ENCODE assay signal across 8 cellular contexts in the genomic region with DNA sequence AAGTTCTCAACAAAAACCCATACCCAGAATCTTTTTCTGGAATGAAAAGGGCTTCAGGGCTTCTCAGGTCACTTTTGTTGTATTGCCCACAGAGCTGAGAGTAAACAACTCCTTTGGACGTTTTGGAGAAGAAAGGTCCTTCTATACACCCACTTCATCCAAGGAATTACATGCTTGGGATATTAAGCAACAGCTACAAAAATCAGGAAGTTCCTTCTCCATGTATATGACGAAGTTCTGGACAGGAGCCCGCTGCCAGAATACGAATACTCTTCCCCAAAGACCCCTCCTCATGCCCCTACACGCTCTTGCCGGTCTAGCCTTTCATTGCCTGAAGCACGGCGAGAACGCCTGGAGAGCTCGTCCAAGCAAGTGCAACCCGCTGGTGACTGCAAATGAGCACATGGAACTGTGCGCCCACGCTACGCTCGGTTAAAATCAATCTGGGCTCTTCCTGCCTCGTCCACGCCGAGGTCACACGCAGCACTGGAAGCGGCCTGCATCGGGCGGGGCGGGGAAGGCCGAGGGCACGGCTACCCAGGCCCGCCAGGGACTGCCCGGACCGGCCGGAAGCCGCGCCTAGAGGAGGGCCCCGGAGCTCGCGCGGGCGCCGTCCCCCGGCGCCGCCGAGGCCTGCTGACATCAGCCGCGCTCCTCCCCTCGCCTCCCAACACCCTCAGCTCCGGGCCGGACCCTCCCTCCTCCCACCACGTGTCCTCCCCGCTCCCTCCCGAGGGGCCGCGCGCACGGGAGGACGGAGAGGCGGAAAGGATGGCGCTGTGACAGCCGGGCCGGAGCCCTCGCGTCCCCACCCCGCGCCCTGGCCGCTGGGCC. TPM values are rescaled to one million over a fixed set of nuclear protein-coding genes. Genes with fewer than 3 reads are reported as not detected.
A peak's percentile ranks its signal among the peaks of the same experiment; 100 is the strongest.
DNase-seq lines count a peak whose midpoint lies in the region; ATAC-seq and TF ChIP-seq lines count a peak whose summit lies in the region.

A gene with protein sequence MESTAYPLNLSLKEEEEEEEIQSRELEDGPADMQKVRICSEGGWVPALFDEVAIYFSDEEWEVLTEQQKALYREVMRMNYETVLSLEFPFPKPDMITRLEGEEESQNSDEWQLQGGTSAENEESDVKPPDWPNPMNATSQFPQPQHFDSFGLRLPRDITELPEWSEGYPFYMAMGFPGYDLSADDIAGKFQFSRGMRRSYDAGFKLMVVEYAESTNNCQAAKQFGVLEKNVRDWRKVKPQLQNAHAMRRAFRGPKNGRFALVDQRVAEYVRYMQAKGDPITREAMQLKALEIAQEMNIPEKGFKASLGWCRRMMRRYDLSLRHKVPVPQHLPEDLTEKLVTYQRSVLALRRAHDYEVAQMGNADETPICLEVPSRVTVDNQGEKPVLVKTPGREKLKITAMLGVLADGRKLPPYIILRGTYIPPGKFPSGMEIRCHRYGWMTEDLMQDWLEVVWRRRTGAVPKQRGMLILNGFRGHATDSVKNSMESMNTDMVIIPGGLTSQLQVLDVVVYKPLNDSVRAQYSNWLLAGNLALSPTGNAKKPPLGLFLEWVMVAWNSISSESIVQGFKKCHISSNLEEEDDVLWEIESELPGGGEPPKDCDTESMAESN (plus strand): TSS at position 710 of the 834 bp plus-strand sequence. CDS start 1,482 bp downstream, outside the sequence.

- H3K27ac Mint-ChIP-seq in CD4-positive, alpha-beta memory T cell: peak within 1 kb of the TSS; percentile 92 to 99 (median 98)
- H3K27ac Mint-ChIP-seq in activated CD8-positive, alpha-beta T cell treated with anti-CD3 and anti-CD28 coated beads, Interleukin-2, amount 10 ng/mL, durations not matched to agents 7 days and 5 days: peak within 1 kb of the TSS; percentile 95

- peak within 1 kb of the TSS; percentile 86 for H3K27ac ChIP-seq in CD4-positive, alpha-beta memory T cell (ENCODE audit: low read depth, low read length)
- peak within 1 kb of the TSS; percentile 95 for H3K27ac ChIP-seq in lower lobe of right lung

- no peak for TF ChIP-seq CTCF in lower lobe of right lung (IDR thresholded peaks at IDR 0.05)

- CTCF ChIA-PET in CD4-positive, alpha-beta memory T cell (lab: Charles Lee; ENCODE audit: partially characterized antibody): interaction anchor here (0.7 to 1.2 kb wide), 4 partner anchors 37 to 221 kb away, joined by 3 read pairs; a partner anchor contains a TSS
- CTCF ChIA-PET in activated CD8-positive, alpha-beta T cell treated with anti-CD3 and anti-CD28 coated beads, Interleukin-2, amount 10 ng/mL, durations not matched to agents 7 days and 5 days (lab: Charles Lee): interaction anchor here (0.6 to 1.9 kb wide), 6 partner anchors 13 to 220 kb away, joined by 3 to 7 read pairs (median 3); no protein-coding TSS in a partner anchor

- no peaks in the 10 kb centered on the region for H3K27me3 ChIP-seq in CD4-positive, alpha-beta memory T cell (ENCODE audit: insufficient read depth, low read length)
- no peaks in the 10 kb centered on the region for H3K27me3 ChIP-seq in lower lobe of right lung (ENCODE audit: low read depth)

- H3K36me3 Mint-ChIP-seq in CD4-positive, alpha-beta memory T cell: peaks cover 30 to 40% of the 10 kb centered on the region in 2 donors
- H3K36me3 Mint-ChIP-seq in activated CD8-positive, alpha-beta T cell treated with anti-CD3 and anti-CD28 coated beads, Interleukin-2, amount 10 ng/mL, durations not matched to agents 7 days and 5 days (ENCODE audit: low read depth): peaks cover 27% of the 10 kb centered on the region

- DNase-seq in CD4-positive, alpha-beta memory T cell: peak; percentile 79 to 85 (median 81)
- DNase-seq in HK-2 (ENCODE audit: unreplicated experiment): peak; percentile 94
- DNase-seq in NCI-H82 treated with DMSO at 0.1 percent for 48 hours (lab: John Stamatoyannopoulos, UW; ENCODE audit: unreplicated experiment): peak; percentile 80
- DNase-seq in activated CD8-positive, alpha-beta T cell treated with anti-CD3 and anti-CD28 coated beads, Interleukin-2, amount 10 ng/mL, durations not matched to agents 7 days and 5 days: peak; percentile 88
- peak; percentile 92 for DNase-seq in ecto neural progenitor cell (ENCODE audit: low spot score)
- peak; percentile 96 for DNase-seq in lower lobe of right lung
- DNase-seq in stimulated activated CD4-positive, alpha-beta T cell treated with anti-CD3 and anti-CD28 coated beads, TNF-alpha, amount 100 ng/mL, for 1 hour (ENCODE audit: low read depth in 3 of 3, low spot score in 1 of 3): peak; percentile 42 to 70 (median 62)

- peaks cover 28% of the 10 kb centered on the region for H3K36me3 ChIP-seq in CD4-positive, alpha-beta memory T cell (ENCODE audit: insufficient read depth, low read length)
- H3K36me3 ChIP-seq in lower lobe of right lung: peaks cover 32% of the 10 kb centered on the region

- H3K4me1 ChIP-seq in CD4-positive, alpha-beta memory T cell (ENCODE audit: insufficient read depth, low read length): peaks cover 45% of the 10 kb centered on the region
- H3K4me1 ChIP-seq in lower lobe of right lung: peaks cover 51% of the 10 kb centered on the region

- H3K4me1 Mint-ChIP-seq in CD4-positive, alpha-beta memory T cell: peaks cover 32 to 61% (median 42%) of the 10 kb centered on the region in 4 donors
- H3K4me1 Mint-ChIP-seq in activated CD8-positive, alpha-beta T cell treated with anti-CD3 and anti-CD28 coated beads, Interleukin-2, amount 10 ng/mL, durations not matched to agents 7 days and 5 days (ENCODE audit: low read depth): peaks cover 38% of the 10 kb centered on the region

- H3K4me3 ChIP-seq in CD4-positive, alpha-beta memory T cell (ENCODE audit: low read length in 2 of 2): peak within 1 kb of the TSS; percentile 72 to 77
- peak within 1 kb of the TSS; percentile 83 for H3K4me3 ChIP-seq in lower lobe of right lung

- H3K9me3 Mint-ChIP-seq in CD4-positive, alpha-beta memory T cell: no peaks in the 10 kb centered on the region
- no peaks in the 10 kb centered on the region for H3K9me3 Mint-ChIP-seq in activated CD8-positive, alpha-beta T cell treated with anti-CD3 and anti-CD28 coated beads, Interleukin-2, amount 10 ng/mL, durations not matched to agents 7 days and 5 days (ENCODE audit: insufficient read depth)

- H3K4me3 Mint-ChIP-seq in CD4-positive, alpha-beta memory T cell: peak within 1 kb of the TSS; percentile 90 to 98 (median 92)
- peak within 1 kb of the TSS; percentile 86 for H3K4me3 Mint-ChIP-seq in activated CD8-positive, alpha-beta T cell treated with anti-CD3 and anti-CD28 coated beads, Interleukin-2, amount 10 ng/mL, durations not matched to agents 7 days and 5 days

- no peaks in the 10 kb centered on the region for H3K27me3 Mint-ChIP-seq in CD4-positive, alpha-beta memory T cell
- H3K27me3 Mint-ChIP-seq in activated CD8-positive, alpha-beta T cell treated with anti-CD3 and anti-CD28 coated beads, Interleukin-2, amount 10 ng/mL, durations not matched to agents 7 days and 5 days (ENCODE audit: low read depth): peaks cover 9% of the 10 kb centered on the region

- no peaks in the 10 kb centered on the region for H3K9me3 ChIP-seq in CD4-positive, alpha-beta memory T cell (ENCODE audit: control insufficient read depth in 1 of 2, low read length in 2 of 2)
- H3K9me3 ChIP-seq in lower lobe of right lung: no peaks in the 10 kb centered on the region

- intact Hi-C loops in CD4-positive, alpha-beta memory T cell (cut with micrococcal nuclease): loop anchor here (1.0 to 2.0 kb wide), 2 partner anchors 37 to 878 kb away; a partner anchor contains a TSS
- intact Hi-C loops in lower lobe of right lung (cut with DNase I): no loop called here

- POLR2A ChIA-PET in CD4-positive, alpha-beta memory T cell (lab: Charles Lee; ENCODE audit: partially characterized antibody): interaction anchor here (0.6 to 4.2 kb wide), 16 partner anchors 10 to 778 kb away, joined by 3 to 54 read pairs (median 3); a partner anchor contains a TSS
- POLR2A ChIA-PET in activated CD8-positive, alpha-beta T cell treated with anti-CD3 and anti-CD28 coated beads, Interleukin-2, amount 10 ng/mL, durations not matched to agents 7 days and 5 days (lab: Charles Lee): interaction anchor here (0.8 to 1.8 kb wide), 5 partner anchors 33 to 380 kb away, joined by 3 to 14 read pairs (median 4); a partner anchor contains a TSS

- peak; percentile 96 for ATAC-seq in GM19455 (IDR thresholded peaks at IDR 0.05; ENCODE audit: unreplicated experiment)
- peak; percentile 97 for ATAC-seq in activated CD8-positive, alpha-beta T cell treated with anti-CD3 and anti-CD28 coated beads, Interleukin-2, amount 10 ng/mL, durations not matched to agents 7 days and 5 days
- ATAC-seq in lower lobe of right lung: peak; percentile 94 to 96

RNA-seq across cellular contexts. Expression of the gene that starts here (rescaled TPM):
- 10 to 100 TPM; 37.9 to 44.3 TPM for total RNA-seq in CD4-positive, alpha-beta memory T cell
- 10 to 100 TPM in 1 of 2 donors, 1 to 10 TPM in 1; 6.7 to 22.3 TPM for polyA plus RNA-seq in CD4-positive, alpha-beta memory T cell
- 10 to 100 TPM; 37.6 to 39.8 TPM for total RNA-seq in activated CD8-positive, alpha-beta T cell treated with anti-CD3 and anti-CD28 coated beads, Interleukin-2, amount 10 ng/mL, durations not matched to agents 7 days and 5 days
- total RNA-seq in lower lobe of right lung: 58.2 TPM

Comparison
In these comparisons a context has a peak if more than half of its experiments do, and no peak if none do; other contexts are left out.
1. Peak in every context shown above with its lines: DNase-seq, ATAC-seq, H3K4me3 ChIP-seq and H3K27ac ChIP-seq.